25 cellular contexts compared by ENCODE assay signal in the genomic region with DNA sequence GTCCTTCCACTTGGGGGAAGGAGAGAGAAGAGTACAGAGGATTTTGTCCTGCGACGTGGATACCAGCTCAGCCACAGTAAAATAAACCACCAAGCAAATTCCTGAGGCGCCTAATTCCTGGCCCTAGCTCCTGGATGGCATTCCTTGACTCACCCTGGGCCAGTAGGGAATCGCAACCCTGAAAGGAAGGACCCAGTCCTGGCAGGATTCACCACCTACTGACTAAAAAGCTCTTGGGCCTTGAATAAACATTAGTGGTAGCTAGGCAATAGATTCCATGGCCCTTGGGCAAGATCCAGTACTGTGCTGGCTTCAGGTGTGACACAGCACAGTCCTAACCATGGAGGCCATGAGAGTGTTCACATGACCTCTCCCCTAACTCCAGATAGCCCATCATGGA. TPM values are rescaled to one million over a fixed set of nuclear protein-coding genes. Genes with fewer than 3 reads are reported as not detected.
"Had no signal": no experiment of that assay in that cellular context is flagged by ENCODE, and none has a peak within 500 bp of the region (broad histone marks: within the 10 kb centered on the region; RNA-seq: fewer than 3 reads in every experiment).

No MANE protein-coding gene starts in this region.

- H3K27ac Mint-ChIP-seq: activated CD8-positive, alpha-beta T cell treated with anti-CD3 and anti-CD28 coated beads, Interleukin-2, amount 10 ng/mL, durations not matched to agents 7 days and 5 days; activated naive CD4-positive, alpha-beta T cell treated with anti-CD3 and anti-CD28 coated beads, Interleukin-2, amount 50 U/mL, for 24 hours; activated T-helper 1 cell treated with anti-CD3 and anti-CD28 coated beads, Interleukin-12 subunit alpha, Interleukin-12 subunit beta, Interleukin-2, Interleukin-4 antibody, amounts not matched to agents 30 ng/mL and 10 ng/mL and 1 ng/mL, durations not matched to agents 14 hours and 24 hours and 36 hours; nephron progenitor cell had no signal

- H3K9me3 Mint-ChIP-seq: activated naive CD4-positive, alpha-beta T cell treated with anti-CD3 and anti-CD28 coated beads, Interleukin-2, amount 50 U/mL, for 24 hours; activated T-helper 1 cell treated with anti-CD3 and anti-CD28 coated beads, Interleukin-12 subunit alpha, Interleukin-12 subunit beta, Interleukin-2, Interleukin-4 antibody, amounts not matched to agents 30 ng/mL and 10 ng/mL and 1 ng/mL, durations not matched to agents 14 hours and 24 hours and 36 hours; central memory CD8-positive, alpha-beta T cell had no signal

- H3K4me3 ChIP-seq: coronary artery, esophagus squamous epithelium, gastrocnemius medialis, mucosa of descending colon, pancreas, psoas muscle, right atrium auricular region, thoracic aorta, upper lobe of left lung had no signal

- H3K9me3 ChIP-seq: esophagus squamous epithelium, mucosa of descending colon, pancreas, psoas muscle, right atrium auricular region, thoracic aorta, upper lobe of left lung had no signal

- H3K4me3 Mint-ChIP-seq: activated CD8-positive, alpha-beta T cell treated with anti-CD3 and anti-CD28 coated beads, Interleukin-2, amount 10 ng/mL, durations not matched to agents 7 days and 5 days; activated naive CD4-positive, alpha-beta T cell treated with anti-CD3 and anti-CD28 coated beads, Interleukin-2, amount 50 U/mL, for 24 hours; activated T-helper 1 cell treated with anti-CD3 and anti-CD28 coated beads, Interleukin-12 subunit alpha, Interleukin-12 subunit beta, Interleukin-2, Interleukin-4 antibody, amounts not matched to agents 30 ng/mL and 10 ng/mL and 1 ng/mL, durations not matched to agents 14 hours and 24 hours and 36 hours; central memory CD8-positive, alpha-beta T cell; nephron progenitor cell had no signal

- H3K36me3 ChIP-seq: brain microvascular endothelial cell, esophagus squamous epithelium, gastrocnemius medialis, pancreas, right atrium auricular region, thoracic aorta, upper lobe of left lung, WERI-Rb-1 had no signal

- H3K4me1 ChIP-seq: esophagus squamous epithelium, gastrocnemius medialis, pancreas, psoas muscle, right atrium auricular region, upper lobe of left lung had no signal

- H3K27ac ChIP-seq: brain microvascular endothelial cell, coronary artery, esophagus squamous epithelium, gastrocnemius medialis, pancreas, psoas muscle, right atrium auricular region, thoracic aorta, upper lobe of left lung, WERI-Rb-1 had no signal

- H3K27me3 Mint-ChIP-seq: central memory CD8-positive, alpha-beta T cell had no signal

- H3K27me3 ChIP-seq: brain microvascular endothelial cell, esophagus squamous epithelium, gastrocnemius medialis, right atrium auricular region, upper lobe of left lung had no signal

- H3K36me3 Mint-ChIP-seq: activated naive CD4-positive, alpha-beta T cell treated with anti-CD3 and anti-CD28 coated beads, Interleukin-2, amount 50 U/mL, for 24 hours had no signal

- H3K4me1 Mint-ChIP-seq: activated naive CD4-positive, alpha-beta T cell treated with anti-CD3 and anti-CD28 coated beads, Interleukin-2, amount 50 U/mL, for 24 hours; central memory CD8-positive, alpha-beta T cell; nephron progenitor cell had no signal

- DNase-seq: activated CD4-positive, alpha-beta T cell treated with anti-CD3 and anti-CD28 coated beads for 1 hour; activated CD4-positive, alpha-beta T cell treated with anti-CD3 and anti-CD28 coated beads, Interleukin-2, amount 50 U/mL, for 1 hour; activated CD8-positive, alpha-beta T cell treated with anti-CD3 and anti-CD28 coated beads, Interleukin-2, amount 10 ng/mL, durations not matched to agents 7 days and 5 days; activated gamma-delta T cell; anterior cingulate cortex; brain microvascular endothelial cell; esophagus squamous epithelium; gastrocnemius medialis; hippocampal formation; mesenchymal stem cell; mucosa of descending colon; nephron progenitor cell; pancreas; psoas muscle; stimulated activated CD4-positive, alpha-beta T cell treated with anti-CD3 and anti-CD28 coated beads, Interleukin-4, amount 100 ng/mL, for 24 hours; stimulated activated naive CD4-positive, alpha-beta T cell treated with Interleukin-2 at 50 U/mL for 16 hours; T-helper 2 cell; upper lobe of left lung; WERI-Rb-1 had no signal

RNA-seq across cellular contexts. Expression of gene GABRA3, which starts 45.6 kb away (rescaled TPM):
- total RNA-seq: activated CD8-positive, alpha-beta T cell treated with anti-CD3 and anti-CD28 coated beads, Interleukin-2, amount 10 ng/mL, durations not matched to agents 7 days and 5 days; activated T-helper 1 cell treated with anti-CD3 and anti-CD28 coated beads, Interleukin-12 subunit alpha, Interleukin-12 subunit beta, Interleukin-2, Interleukin-4 antibody, amounts not matched to agents 30 ng/mL and 10 ng/mL and 1 ng/mL, durations not matched to agents 14 hours and 24 hours and 36 hours; gastrocnemius medialis; pancreas; psoas muscle; right atrium auricular region; thoracic aorta; upper lobe of left lung had no signal
